In the genomic region with DNA sequence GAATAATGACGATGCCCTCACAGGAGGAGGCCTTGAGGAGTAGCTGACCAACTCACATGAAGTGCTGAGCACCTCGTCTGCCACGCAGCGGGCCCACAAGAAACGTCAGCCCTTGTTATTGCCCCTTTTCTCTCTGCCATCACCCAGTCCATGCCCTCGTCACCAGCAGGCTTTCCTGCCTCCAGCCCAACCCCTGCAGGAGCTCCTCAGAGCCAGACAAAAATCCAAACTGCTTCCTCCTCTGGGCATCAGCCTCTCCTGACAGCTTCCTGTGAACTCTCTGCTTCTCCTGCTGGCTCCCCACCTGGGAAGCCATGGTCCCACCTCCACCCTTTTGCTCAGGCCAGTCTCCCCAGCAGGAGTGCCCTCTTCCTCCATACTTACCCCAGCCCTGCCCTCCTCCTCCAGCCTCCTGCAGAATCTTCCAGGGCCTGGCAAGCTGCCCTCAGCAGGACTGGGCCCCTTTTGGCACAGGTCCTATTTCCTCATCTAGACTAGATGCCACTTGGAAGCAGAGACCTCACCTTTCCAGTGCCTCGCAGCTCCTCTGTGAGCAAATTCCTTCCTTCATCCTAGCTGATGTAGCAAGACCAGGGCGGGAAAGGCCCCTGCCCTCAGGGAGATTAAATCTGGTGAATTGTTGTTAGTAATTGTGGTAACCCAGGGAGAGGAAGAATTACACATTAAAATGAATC, we compare ENCODE assay signal across 1 cellular context.
TF ChIP-seq lines count a peak whose summit lies in the region.

No MANE protein-coding gene starts in this region.

TF ChIP-seq in Ishikawa, 13 proteins besides CTCF, POLR2A, EP300 and RAD21 (continued from another document):
- TF ChIP-seq CEBPB (IDR thresholded peaks at IDR 0.05) (no peak), FOXM1 (IDR thresholded peaks at IDR 0.05; ENCODE audit: borderline replicate concordance, low read depth) (no peak), TCF12 (IDR thresholded peaks at IDR 0.05; ENCODE audit: low read depth) (no peak), CREB1 (IDR thresholded peaks at IDR 0.05; ENCODE audit: low read depth) (no peak), NFIC (IDR thresholded peaks at IDR 0.05) (peak; percentile 85), TEAD4 (IDR thresholded peaks at IDR 0.05) (no peak), ZBTB7A (IDR thresholded peaks at IDR 0.05; ENCODE audit: low read depth) (no peak)
- TF ChIP-seq, protein P1, sequence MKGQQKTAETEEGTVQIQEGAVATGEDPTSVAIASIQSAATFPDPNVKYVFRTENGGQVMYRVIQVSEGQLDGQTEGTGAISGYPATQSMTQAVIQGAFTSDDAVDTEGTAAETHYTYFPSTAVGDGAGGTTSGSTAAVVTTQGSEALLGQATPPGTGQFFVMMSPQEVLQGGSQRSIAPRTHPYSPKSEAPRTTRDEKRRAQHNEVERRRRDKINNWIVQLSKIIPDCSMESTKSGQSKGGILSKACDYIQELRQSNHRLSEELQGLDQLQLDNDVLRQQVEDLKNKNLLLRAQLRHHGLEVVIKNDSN (IDR thresholded peaks at IDR 0.05): 0 out of 2 replicates have a peak, but pooled peaks have one; percentile 13
- TF ChIP-seq, protein P2, sequence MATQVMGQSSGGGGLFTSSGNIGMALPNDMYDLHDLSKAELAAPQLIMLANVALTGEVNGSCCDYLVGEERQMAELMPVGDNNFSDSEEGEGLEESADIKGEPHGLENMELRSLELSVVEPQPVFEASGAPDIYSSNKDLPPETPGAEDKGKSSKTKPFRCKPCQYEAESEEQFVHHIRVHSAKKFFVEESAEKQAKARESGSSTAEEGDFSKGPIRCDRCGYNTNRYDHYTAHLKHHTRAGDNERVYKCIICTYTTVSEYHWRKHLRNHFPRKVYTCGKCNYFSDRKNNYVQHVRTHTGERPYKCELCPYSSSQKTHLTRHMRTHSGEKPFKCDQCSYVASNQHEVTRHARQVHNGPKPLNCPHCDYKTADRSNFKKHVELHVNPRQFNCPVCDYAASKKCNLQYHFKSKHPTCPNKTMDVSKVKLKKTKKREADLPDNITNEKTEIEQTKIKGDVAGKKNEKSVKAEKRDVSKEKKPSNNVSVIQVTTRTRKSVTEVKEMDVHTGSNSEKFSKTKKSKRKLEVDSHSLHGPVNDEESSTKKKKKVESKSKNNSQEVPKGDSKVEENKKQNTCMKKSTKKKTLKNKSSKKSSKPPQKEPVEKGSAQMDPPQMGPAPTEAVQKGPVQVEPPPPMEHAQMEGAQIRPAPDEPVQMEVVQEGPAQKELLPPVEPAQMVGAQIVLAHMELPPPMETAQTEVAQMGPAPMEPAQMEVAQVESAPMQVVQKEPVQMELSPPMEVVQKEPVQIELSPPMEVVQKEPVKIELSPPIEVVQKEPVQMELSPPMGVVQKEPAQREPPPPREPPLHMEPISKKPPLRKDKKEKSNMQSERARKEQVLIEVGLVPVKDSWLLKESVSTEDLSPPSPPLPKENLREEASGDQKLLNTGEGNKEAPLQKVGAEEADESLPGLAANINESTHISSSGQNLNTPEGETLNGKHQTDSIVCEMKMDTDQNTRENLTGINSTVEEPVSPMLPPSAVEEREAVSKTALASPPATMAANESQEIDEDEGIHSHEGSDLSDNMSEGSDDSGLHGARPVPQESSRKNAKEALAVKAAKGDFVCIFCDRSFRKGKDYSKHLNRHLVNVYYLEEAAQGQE (IDR thresholded peaks at IDR 0.05; ENCODE audit: low read depth): no peak
- TF ChIP-seq, protein P3, sequence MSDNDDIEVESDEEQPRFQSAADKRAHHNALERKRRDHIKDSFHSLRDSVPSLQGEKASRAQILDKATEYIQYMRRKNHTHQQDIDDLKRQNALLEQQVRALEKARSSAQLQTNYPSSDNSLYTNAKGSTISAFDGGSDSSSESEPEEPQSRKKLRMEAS (IDR thresholded peaks at IDR 0.05): 0 out of 2 replicates have a peak, but pooled peaks have one; percentile 37
